In genomic region chr15:66715736-66716667, GRCh38 we compare ENCODE assay signal across 20 cellular contexts. TPM values are rescaled to one million over a fixed set of nuclear protein-coding genes. Genes with fewer than 3 reads are reported as not detected.
DNase-seq lines count a peak whose midpoint lies in the region; ATAC-seq, FAIRE-seq and TF ChIP-seq lines count a peak whose summit lies in the region.
"Had no signal": no experiment of that assay in that cellular context is flagged by ENCODE, and none has a peak within 500 bp of the region (broad histone marks: within the 10 kb centered on the region; RNA-seq: fewer than 3 reads in every experiment).

No MANE protein-coding gene starts in this region.

- H3K23me2 ChIP-seq in H1 (ENCODE audit: low read depth, low read length), result no peaks in the 10 kb centered on the region

- no peaks in the 10 kb centered on the region for H3K9me3 Mint-ChIP-seq in nephron progenitor cell
- H3K9me3 Mint-ChIP-seq: stimulated activated effector memory CD8-positive, alpha-beta T cell treated with anti-CD3 and anti-CD28 coated beads, Interleukin-12 subunit alpha, Interleukin-12 subunit beta, amount 100 ng/mL, for 72 hours had no signal

- no peaks in the 10 kb centered on the region for H3K9me3 ChIP-seq in cardiac muscle cell (ENCODE audit: low read depth)
- no peaks in the 10 kb centered on the region for H3K9me3 ChIP-seq in right atrium auricular region
- H3K9me3 ChIP-seq in H1 (ENCODE audit: insufficient read depth in 2 of 2, low read depth in 1 of 2, low read length in 1 of 2), result no peaks in the 10 kb centered on the region
- H3K9me3 ChIP-seq: heart left ventricle, mucosa of descending colon had no signal

- no peak overlapping the region for H3K9ac ChIP-seq in H1 (replicated peaks in 1 of 4; ENCODE audit: extremely low read depth in 1 of 4, low read depth in 3 of 4, low read length in 3 of 4)

- peaks cover 0 to 3% of the 10 kb centered on the region in 2 experiments for H4K20me1 ChIP-seq in H1 (replicated peaks in 1 of 2; ENCODE audit: control insufficient read depth in 1 of 2, insufficient read depth in 2 of 2, low read length in 2 of 2)

- no peak overlapping the region for H3K18ac ChIP-seq in H1 (ENCODE audit: extremely low read depth, low read length)

- no peak overlapping the region for H2BK20ac ChIP-seq in H1 (ENCODE audit: low read length)

- H2BK15ac ChIP-seq in H1 (ENCODE audit: low read length), result no peak overlapping the region

- TF ChIP-seq CTCF in cardiac muscle cell (IDR thresholded peaks at IDR 0.05; ENCODE audit: low read depth, low read length), result no peak
- TF ChIP-seq CTCF in right atrium auricular region (IDR thresholded peaks at IDR 0.05), result no peak
- no peak for TF ChIP-seq CTCF in H1 (IDR thresholded peaks at IDR 0.05; ENCODE audit: control extremely low read depth in 1 of 3, insufficient read depth in 1 of 3, low read depth in 1 of 3, low read length in 3 of 3)
- no peak for TF ChIP-seq CTCF in nephron progenitor cell (IDR thresholded peaks at IDR 0.05)

- H3K27ac ChIP-seq in cardiac muscle cell, result peak overlapping the region; percentile 90
- H3K27ac ChIP-seq in right atrium auricular region, result no peak overlapping the region
- no peak overlapping the region for H3K27ac ChIP-seq in H1 (ENCODE audit: low read depth, low read length)

- no peak overlapping the region for H4K91ac ChIP-seq in H1 (replicated peaks; ENCODE audit: insufficient read length, low read length)

- TF ChIP-seq POLR2A in H1 (IDR thresholded peaks at IDR 0.05; ENCODE audit: control extremely low read depth in 1 of 2, low read depth in 2 of 2, low read length in 2 of 2), result no peak

- POLR2A ChIA-PET in H1 (lab: Charles Lee; ENCODE audit: partially characterized antibody), result no interaction called here

- H3K36me3 Mint-ChIP-seq in nephron progenitor cell (ENCODE audit: low read depth), result peaks cover 46% of the 10 kb centered on the region
- H3K36me3 Mint-ChIP-seq: stimulated activated effector memory CD8-positive, alpha-beta T cell treated with anti-CD3 and anti-CD28 coated beads, Interleukin-12 subunit alpha, Interleukin-12 subunit beta, amount 100 ng/mL, for 72 hours had no signal

- TF ChIP-seq RAD21 in H1 (IDR thresholded peaks at IDR 0.05 in 1 of 2, conservative IDR thresholded peaks at IDR 0.05 in 1 of 2; ENCODE audit: low read depth in 2 of 2, low read length in 2 of 2), result no peak

- no peak for ATAC-seq in HG02981 (IDR thresholded peaks at IDR 0.05; ENCODE audit: unreplicated experiment)
- ATAC-seq: heart left ventricle; stimulated activated effector memory CD8-positive, alpha-beta T cell treated with anti-CD3 and anti-CD28 coated beads, Interleukin-12 subunit alpha, Interleukin-12 subunit beta, amount 100 ng/mL, for 72 hours had no signal

- no peak overlapping the region for H2BK12ac ChIP-seq in H1 (ENCODE audit: low read depth, low read length)

- H3K27ac Mint-ChIP-seq in nephron progenitor cell, result peak overlapping the region; percentile 92
- H3K27ac Mint-ChIP-seq: stimulated activated effector memory CD8-positive, alpha-beta T cell treated with anti-CD3 and anti-CD28 coated beads, Interleukin-12 subunit alpha, Interleukin-12 subunit beta, amount 100 ng/mL, for 72 hours had no signal

- no peak overlapping the region for H2BK120ac ChIP-seq in H1 (replicated peaks; ENCODE audit: low read depth, low read length)

- H3K4me1 Mint-ChIP-seq in nephron progenitor cell, result peaks cover 84% of the 10 kb centered on the region

- no peak overlapping the region for H3K23ac ChIP-seq in H1 (ENCODE audit: insufficient read length)

- no peaks in the 10 kb centered on the region for H3K79me2 ChIP-seq in H1 (ENCODE audit: control insufficient read depth in 1 of 2, insufficient read depth in 2 of 2, low read length in 2 of 2)

- H4K8ac ChIP-seq in H1 (ENCODE audit: extremely low read depth, insufficient read depth, low read length), result peak overlapping the region; percentile 25; the same call in 1 of the 2 replicates

- peaks cover 72% of the 10 kb centered on the region for H3K4me1 ChIP-seq in cardiac muscle cell (ENCODE audit: low read depth)
- peaks cover 0 to 63% of the 10 kb centered on the region in 2 donors for H3K4me1 ChIP-seq in right atrium auricular region
- peaks cover 0 to 4% (median 2%) of the 10 kb centered on the region in 4 experiments; a peak in 4 of 7 replicates for H3K4me1 ChIP-seq in H1 (replicated peaks in 1 of 4; ENCODE audit: control insufficient read depth in 3 of 4, insufficient read depth in 4 of 4, low read length in 3 of 4)

- H3K27me3 ChIP-seq in cardiac muscle cell, result no peaks in the 10 kb centered on the region
- H3K27me3 ChIP-seq in right atrium auricular region, result no peaks in the 10 kb centered on the region
- H3K27me3 ChIP-seq in H1 (replicated peaks in 1 of 4; ENCODE audit: control insufficient read depth in 3 of 4, extremely low read depth in 1 of 4, insufficient read depth in 3 of 4, low read length in 3 of 4), result no peaks in the 10 kb centered on the region
- H3K27me3 ChIP-seq: heart left ventricle had no signal

- 84% methylated on average over 15 of the region's 15 CpGs; no CpG with 5 or more reads in 1 of the 2 experiments for WGBS in H1 (ENCODE audit: extremely low coverage in 1 of 2, insufficient coverage in 1 of 2, insufficient read length in 1 of 2, insufficient replicate concordance in 2 of 2, low coverage in 1 of 2, low lambda C conversion rate in 2 of 2, missing lambda C conversion rate in 1 of 2), 2 experiments

- peaks cover 2% of the 10 kb centered on the region for H3K27me3 Mint-ChIP-seq in nephron progenitor cell (ENCODE audit: low read depth, poor library complexity)

- H2AFZ ChIP-seq in H1 (ENCODE audit: low read length), result no peak overlapping the region
- H2AFZ ChIP-seq: GM23248 had no signal

- H3K79me1 ChIP-seq in H1 (ENCODE audit: low read depth, low read length), result no peaks in the 10 kb centered on the region; the same call in 1 of the 2 replicates

- peaks cover 68% of the 10 kb centered on the region for H3K36me3 ChIP-seq in cardiac muscle cell
- peaks cover 12% of the 10 kb centered on the region for H3K36me3 ChIP-seq in right atrium auricular region
- H3K36me3 ChIP-seq in H1 (ENCODE audit: control insufficient read depth in 2 of 4, insufficient read depth in 4 of 4, low read length in 3 of 4), result peaks cover 0 to 11% (median 0%) of the 10 kb centered on the region in 4 experiments; a peak in 3 of 8 replicates

- no peak overlapping the region for H3K56ac ChIP-seq in H1 (replicated peaks; ENCODE audit: insufficient read length, low read depth, low read length)

- TF ChIP-seq EP300 in H1 (IDR thresholded peaks at IDR 0.05; ENCODE audit: borderline replicate concordance in 1 of 2, low read depth in 2 of 2, low read length in 2 of 2), result no peak

- H3K4me3 Mint-ChIP-seq in nephron progenitor cell, result peak overlapping the region; percentile 69
- H3K4me3 Mint-ChIP-seq: stimulated activated effector memory CD8-positive, alpha-beta T cell treated with anti-CD3 and anti-CD28 coated beads, Interleukin-12 subunit alpha, Interleukin-12 subunit beta, amount 100 ng/mL, for 72 hours had no signal

- 0 out of 2 replicates have a peak overlapping the region, but pooled peaks have one; percentile 48 for H2AK5ac ChIP-seq in H1 (ENCODE audit: low read depth, low read length)

- H3K14ac ChIP-seq in H1 (ENCODE audit: insufficient read length), result no peak overlapping the region

- no peak overlapping the region for H3K4me2 ChIP-seq in H1 (ENCODE audit: insufficient read depth in 1 of 2, low read depth in 2 of 2, low read length in 2 of 2)

- DNase-seq in cardiac muscle cell (ENCODE audit: low read depth in 1 of 2, low spot score in 1 of 2), result no peak
- no peak for DNase-seq in right atrium auricular region (ENCODE audit: low spot score)
- DNase-seq in H1 (ENCODE audit: low read depth in 1 of 2, low spot score in 2 of 2), result no peak
- DNase-seq in nephron progenitor cell, result no peak
- DNase-seq in anterior cingulate cortex (lab: John Stamatoyannopoulos, UW), result no peak
- DNase-seq in OCI-M2 (lab: John Stamatoyannopoulos, UW; ENCODE audit: unreplicated experiment), result no peak
- no peak for DNase-seq in central memory CD4-positive, alpha-beta T cell
- DNase-seq: activated CD4-positive, alpha-beta T cell treated with anti-CD3 and anti-CD28 coated beads for 48 hours; activated CD8-positive, alpha-beta memory T cell treated with anti-CD3 and anti-CD28 coated beads, Interleukin-2, amount 50 U/mL, for 48 hours; activated naive CD4-positive, alpha-beta T cell treated with Interleukin-2 at 50 U/mL for 16 hours; EL; GM23248; islet precursor cell; mucosa of descending colon; NCI-H1694; occipital lobe; small intestine had no signal

- no peak overlapping the region for H4K5ac ChIP-seq in H1 (ENCODE audit: insufficient read length, low read depth, low read length)

- H3K4me3 ChIP-seq in cardiac muscle cell, result no peak overlapping the region
- no peak overlapping the region for H3K4me3 ChIP-seq in right atrium auricular region
- no peak overlapping the region for H3K4me3 ChIP-seq in H1 (ENCODE audit: extremely low read depth in 1 of 4, insufficient read depth in 2 of 4, low read depth in 3 of 4, low read length in 4 of 4)
- H3K4me3 ChIP-seq: GM23248, heart left ventricle, mucosa of descending colon had no signal

- CTCF ChIA-PET in H1 (lab: Charles Lee; ENCODE audit: partially characterized antibody), result interaction anchor here (0.7 to 2.5 kb wide), 11 partner anchors 8 to 137 kb away, joined by 3 to 10 read pairs (median 4); partner anchors contain the start of gene SMAD6

- H2BK5ac ChIP-seq in H1 (ENCODE audit: low read depth, low read length), result peak overlapping the region; percentile 49; the same call in 1 of the 2 replicates

- H3K4ac ChIP-seq in H1 (replicated peaks; ENCODE audit: insufficient read length, low read depth, low read length), result peak overlapping the region; percentile 44

- no peak for FAIRE-seq in H1 (lab: Jason Lieb, UNC)
- FAIRE-seq: small intestine had no signal

TF ChIP-seq in H1, 55 proteins besides CTCF, POLR2A, EP300 and RAD21 (continues in another document):
- TF ChIP-seq POU5F1 (IDR thresholded peaks at IDR 0.05; ENCODE audit: low read depth, low read length) (no peak), SAP30 (IDR thresholded peaks at IDR 0.05; ENCODE audit: insufficient read depth, insufficient replicate concordance, low read length) (no peak), SP2 (IDR thresholded peaks at IDR 0.05; ENCODE audit: low read length) (no peak), TCF12 (IDR thresholded peaks at IDR 0.05; ENCODE audit: low read depth, low read length) (no peak)

RNA-seq across cellular contexts. Expression of gene SMAD6, which starts 14.0 kb away (rescaled TPM):
- 232 and 274 TPM in 2 replicates for total RNA-seq in cardiac muscle cell
- 106 and 155 TPM in 2 replicates for polyA plus RNA-seq in cardiac muscle cell
- total RNA-seq in right atrium auricular region, result 100 to 1,000 TPM in 1 of 2 donors, 10 to 100 TPM in 1; 20.8 to 104 TPM
- 7.0 and 7.6 TPM in 2 replicates for total RNA-seq in H1 (2021; fragmentation: NEBNext Ultra II Directional; extraction: Animal tissue kit (Norgen Biotek cat#: 25700))
- 1.8 and 3.4 TPM in 2 replicates for polyA plus RNA-seq in H1 (2011; rRNA removed)
- 2.6 TPM for polyA plus RNA-seq in H1 (2011; cell fraction: cytosol; rRNA removed)
- polyA plus RNA-seq in H1 (2011; cell fraction: nucleus; rRNA removed), result 11.4 TPM
- 2.9 to 3.9 TPM (median 3.1 TPM) in 4 replicates for polyA plus RNA-seq in H1 (2012, experiment 1 of 2)
- polyA plus RNA-seq in H1 (2012, experiment 2 of 2), result 2.1 TPM
- 1.9 TPM for polyA plus RNA-seq in H1 (2013, experiment 1 of 2)
- polyA plus RNA-seq in H1 (2013, experiment 2 of 2), result 2.1 TPM
- 3.9 and 6.1 TPM in 2 replicates for polyA minus RNA-seq in H1 (2011; rRNA and poly(A)+ RNA removed)
- 6.3 TPM for polyA minus RNA-seq in H1 (2011; cell fraction: cytosol; rRNA and poly(A)+ RNA removed)
- polyA minus RNA-seq in H1 (2011; cell fraction: nucleus; rRNA and poly(A)+ RNA removed), result 12.2 TPM
